Comparison of ENCODE assay signal across 15 cellular contexts in genomic region chr6:36517408-36517807, GRCh38. TPM values are rescaled to one million over a fixed set of nuclear protein-coding genes. Genes with fewer than 3 reads are reported as not detected.
DNase-seq lines count a peak whose midpoint lies in the region; ATAC-seq and TF ChIP-seq lines count a peak whose summit lies in the region.
"Had no signal": no experiment of that assay in that cellular context is flagged by ENCODE, and none has a peak within 500 bp of the region (broad histone marks: within the 10 kb centered on the region; RNA-seq: fewer than 3 reads in every experiment).

No MANE protein-coding gene starts in this region.

- H3K4me1 Mint-ChIP-seq in activated T-cell treated with anti-CD3 and anti-CD28 coated beads, Interleukin-2, amount 50 U/mL, for 24 hours (ENCODE audit: low read depth), result peaks cover 55% of the 10 kb centered on the region
- peaks cover 46% of the 10 kb centered on the region for H3K4me1 Mint-ChIP-seq in activated T-cell treated with anti-CD3 and anti-CD28 coated beads, Interleukin-2, amount 50 U/mL, for 4 hours (ENCODE audit: low read depth)
- H3K4me1 Mint-ChIP-seq in CD4-positive, alpha-beta T cell (ENCODE audit: low read depth), result peaks cover 46% of the 10 kb centered on the region
- H3K4me1 Mint-ChIP-seq in T-cell, result peaks cover 31 to 57% (median 49%) of the 10 kb centered on the region in 3 donors
- H3K4me1 Mint-ChIP-seq in immature natural killer cell, result peaks cover 35 to 66% of the 10 kb centered on the region in 2 donors
- H3K4me1 Mint-ChIP-seq: B cell had no signal

- H3K4me3 Mint-ChIP-seq in activated T-cell treated with anti-CD3 and anti-CD28 coated beads, Interleukin-2, amount 50 U/mL, for 24 hours, result no peak overlapping the region
- no peak overlapping the region for H3K4me3 Mint-ChIP-seq in activated T-cell treated with anti-CD3 and anti-CD28 coated beads, Interleukin-2, amount 50 U/mL, for 4 hours
- no peak overlapping the region for H3K4me3 Mint-ChIP-seq in CD4-positive, alpha-beta T cell
- H3K4me3 Mint-ChIP-seq in T-cell (no peak overlapping the region), immature natural killer cell (no peak overlapping the region)
- H3K4me3 Mint-ChIP-seq: B cell had no signal

- POLR2A ChIA-PET in CD4-positive, alpha-beta T cell (lab: Charles Lee), result interaction anchor here (0.7 to 1.6 kb wide), 4 partner anchors 21 to 82 kb away, joined by 3 to 5 read pairs (median 4); no protein-coding TSS in a partner anchor
- POLR2A ChIA-PET in T-cell (lab: Charles Lee), result no interaction called here

- peaks cover 0 to 73% (median 0%) of the 10 kb centered on the region in 3 donors for H3K36me3 ChIP-seq in tibial nerve

- no peak overlapping the region for H3K27ac ChIP-seq in CD4-positive, alpha-beta T cell (ENCODE audit: low read depth, low read length)
- peak overlapping the region in 2 of 4 donors; percentile 23 to 74 for H3K27ac ChIP-seq in tibial nerve
- H3K27ac ChIP-seq: HL-60, KMS-11, SJCRH30 had no signal

- intact Hi-C loops in CD4-positive, alpha-beta T cell (cut with DNase I, micrococcal nuclease), result no loop called here

- peak overlapping the region; percentile 67 for H3K27ac Mint-ChIP-seq in activated T-cell treated with anti-CD3 and anti-CD28 coated beads, Interleukin-2, amount 50 U/mL, for 24 hours
- peak overlapping the region; percentile 45 for H3K27ac Mint-ChIP-seq in CD4-positive, alpha-beta T cell
- H3K27ac Mint-ChIP-seq in T-cell (peak overlapping the region; percentile 36 to 50), immature natural killer cell (peak overlapping the region in 4 of 6 donors; percentile 4 to 61 (median 29))
- H3K27ac Mint-ChIP-seq: B cell had no signal

- peaks cover 90% of the 10 kb centered on the region for H3K36me3 Mint-ChIP-seq in activated T-cell treated with anti-CD3 and anti-CD28 coated beads, Interleukin-2, amount 50 U/mL, for 24 hours (ENCODE audit: low read depth)
- peaks cover 28% of the 10 kb centered on the region for H3K36me3 Mint-ChIP-seq in activated T-cell treated with anti-CD3 and anti-CD28 coated beads, Interleukin-2, amount 50 U/mL, for 4 hours (ENCODE audit: insufficient read depth)
- H3K36me3 Mint-ChIP-seq in CD4-positive, alpha-beta T cell (ENCODE audit: low read depth), result peaks cover 87% of the 10 kb centered on the region
- H3K36me3 Mint-ChIP-seq in T-cell, result peaks cover 59% of the 10 kb centered on the region
- peaks cover 3 to 47% (median 25%) of the 10 kb centered on the region in 3 donors for H3K36me3 Mint-ChIP-seq in immature natural killer cell

- TF ChIP-seq EP300 in tibial nerve (IDR thresholded peaks at IDR 0.05), result no peak

- peaks cover 2 to 20% (median 10%) of the 10 kb centered on the region in 4 donors for H3K4me1 ChIP-seq in tibial nerve
- H3K4me1 ChIP-seq: SJCRH30 had no signal

- no peak for TF ChIP-seq POLR2A in tibial nerve (IDR thresholded peaks at IDR 0.05)

- no peak for ATAC-seq in activated T-cell treated with anti-CD3 and anti-CD28 coated beads, Interleukin-2, amount 50 U/mL, for 4 hours
- ATAC-seq in CD4-positive, alpha-beta T cell (ENCODE audit: poor library complexity), result no peak
- no peak for ATAC-seq in T-cell (replicated peaks in 1 of 4)

- WGBS in tibial nerve, 2 donors, result 66 to 78% methylated on average over 2 of the region's 2 CpGs

- H3K27me3 Mint-ChIP-seq in activated T-cell treated with anti-CD3 and anti-CD28 coated beads, Interleukin-2, amount 50 U/mL, for 24 hours, result no peaks in the 10 kb centered on the region
- no peaks in the 10 kb centered on the region for H3K27me3 Mint-ChIP-seq in activated T-cell treated with anti-CD3 and anti-CD28 coated beads, Interleukin-2, amount 50 U/mL, for 4 hours (ENCODE audit: low read depth)
- no peaks in the 10 kb centered on the region for H3K27me3 Mint-ChIP-seq in CD4-positive, alpha-beta T cell
- H3K27me3 Mint-ChIP-seq in T-cell (no peaks in the 10 kb centered on the region), immature natural killer cell (ENCODE audit: low read depth in 3 of 3) (peaks cover 0 to 3% (median 0%) of the 10 kb centered on the region in 3 donors)
- H3K27me3 Mint-ChIP-seq: B cell had no signal

- TF ChIP-seq CTCF in CD4-positive, alpha-beta T cell (IDR thresholded peaks at IDR 0.05), result no peak
- TF ChIP-seq CTCF in tibial nerve (IDR thresholded peaks at IDR 0.05), result no peak

- no peaks in the 10 kb centered on the region for H3K9me3 ChIP-seq in CD4-positive, alpha-beta T cell (ENCODE audit: control insufficient read depth, low read length)
- H3K9me3 ChIP-seq in tibial nerve, result no peaks in the 10 kb centered on the region
- H3K9me3 ChIP-seq: SJCRH30 had no signal

- H3K9me3 Mint-ChIP-seq in activated T-cell treated with anti-CD3 and anti-CD28 coated beads, Interleukin-2, amount 50 U/mL, for 24 hours, result no peaks in the 10 kb centered on the region
- no peaks in the 10 kb centered on the region for H3K9me3 Mint-ChIP-seq in activated T-cell treated with anti-CD3 and anti-CD28 coated beads, Interleukin-2, amount 50 U/mL, for 4 hours
- no peaks in the 10 kb centered on the region for H3K9me3 Mint-ChIP-seq in CD4-positive, alpha-beta T cell
- H3K9me3 Mint-ChIP-seq in T-cell (no peaks in the 10 kb centered on the region), immature natural killer cell (no peaks in the 10 kb centered on the region)

- no peak for DNase-seq in activated T-cell treated with anti-CD3 and anti-CD28 coated beads, Interleukin-2, amount 50 U/mL, for 24 hours
- DNase-seq in activated T-cell treated with anti-CD3 and anti-CD28 coated beads, Interleukin-2, amount 50 U/mL, for 4 hours, result no peak
- no peak for DNase-seq in CD4-positive, alpha-beta T cell
- DNase-seq in T-cell (no peak), immature natural killer cell (no peak), NCI-H226 (no peak), tibial nerve (ENCODE audit: low spot score in 2 of 2) (no peak)
- DNase-seq: NCI-H1436, NCI-H1930, NCI-H345, NCI-H524 treated with DMSO at 0.1 percent for 48 hours, SJCRH30 had no signal

- no peaks in the 10 kb centered on the region for H3K27me3 ChIP-seq in CD4-positive, alpha-beta T cell (ENCODE audit: control insufficient read depth, insufficient read depth, low read length)
- H3K27me3 ChIP-seq in tibial nerve, result no peaks in the 10 kb centered on the region
- H3K27me3 ChIP-seq: SJCRH30 had no signal

- H3K4me3 ChIP-seq in tibial nerve, result no peak overlapping the region
- H3K4me3 ChIP-seq: SJCRH30 had no signal

- CTCF ChIA-PET in CD4-positive, alpha-beta T cell (lab: Charles Lee), result interaction anchor here (0.5 to 1.1 kb wide), 2 partner anchors 14 to 36 kb away, joined by 3 read pairs; no protein-coding TSS in a partner anchor
- CTCF ChIA-PET in T-cell (lab: Charles Lee), result interaction anchor here in 1 of 2 donors (0.6 kb wide), 1 partner anchor 1185 kb away, joined by 3 read pairs; no protein-coding TSS in a partner anchor

RNA-seq across cellular contexts. Expression of gene STK38, which starts 29.9 kb away (rescaled TPM):
- total RNA-seq in activated T-cell treated with anti-CD3 and anti-CD28 coated beads, Interleukin-2, amount 50 U/mL, for 4 hours, result 10 to 100 TPM; 14.2 to 16.6 (median 16.1) TPM
- total RNA-seq in CD4-positive, alpha-beta T cell, result 10 to 100 TPM; 47.0 to 48.4 TPM
- total RNA-seq in T-cell, result 100 to 1,000 TPM in 4 of 5 donors, 10 to 100 TPM in 1; 90.3 to 164 (median 152) TPM
- 100 to 1,000 TPM in 1 of 3 donors, 10 to 100 TPM in 2; 74.2 to 179 (median 81.2) TPM for polyA plus RNA-seq in immature natural killer cell
- 10 to 100 TPM; 38.1 to 61.7 (median 49.1) TPM for total RNA-seq in tibial nerve
